In the genomic region with DNA sequence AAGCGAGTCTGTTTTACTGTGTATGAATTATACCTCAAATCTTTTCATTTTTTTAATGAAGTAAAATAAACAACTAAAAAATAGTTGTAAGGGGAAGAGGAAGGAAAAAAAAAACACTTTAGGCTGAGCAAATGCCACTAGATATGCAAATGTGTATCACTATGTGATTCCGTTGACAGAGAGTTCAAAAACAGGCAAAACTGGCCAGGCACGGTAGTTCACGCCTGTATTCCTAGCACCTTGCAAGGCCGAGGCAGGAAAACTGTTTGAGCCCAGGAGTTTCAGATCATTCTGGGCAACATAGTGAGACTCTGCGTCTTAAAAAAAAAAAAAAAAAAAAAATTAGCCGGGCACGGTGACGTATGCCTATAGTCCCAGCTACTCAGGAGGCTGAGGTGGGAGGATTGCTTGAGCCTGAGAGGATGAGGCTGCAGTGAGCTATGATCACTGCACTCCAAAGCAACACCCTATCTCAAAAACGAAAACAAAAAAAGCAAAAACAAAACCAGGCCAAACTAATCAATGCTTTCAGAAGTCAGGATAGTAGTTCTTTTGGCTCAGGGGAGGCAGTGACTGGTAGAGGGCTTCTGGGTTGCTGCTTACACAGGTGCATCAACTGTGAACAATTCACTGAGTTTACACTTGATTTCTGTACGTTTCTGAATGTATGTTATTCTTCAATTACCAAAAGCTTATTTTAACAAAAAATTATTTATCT, we compare ENCODE assay signal across 1 cellular context.
TF ChIP-seq lines count a peak whose summit lies in the region.

No MANE protein-coding gene starts in this region.

TF ChIP-seq in GM12878, 131 proteins besides CTCF, POLR2A, EP300 and RAD21:
- peak; percentile 73 for TF ChIP-seq ATF7 (IDR thresholded peaks at IDR 0.05; ENCODE audit: low read depth)
- TF ChIP-seq, protein P1, sequence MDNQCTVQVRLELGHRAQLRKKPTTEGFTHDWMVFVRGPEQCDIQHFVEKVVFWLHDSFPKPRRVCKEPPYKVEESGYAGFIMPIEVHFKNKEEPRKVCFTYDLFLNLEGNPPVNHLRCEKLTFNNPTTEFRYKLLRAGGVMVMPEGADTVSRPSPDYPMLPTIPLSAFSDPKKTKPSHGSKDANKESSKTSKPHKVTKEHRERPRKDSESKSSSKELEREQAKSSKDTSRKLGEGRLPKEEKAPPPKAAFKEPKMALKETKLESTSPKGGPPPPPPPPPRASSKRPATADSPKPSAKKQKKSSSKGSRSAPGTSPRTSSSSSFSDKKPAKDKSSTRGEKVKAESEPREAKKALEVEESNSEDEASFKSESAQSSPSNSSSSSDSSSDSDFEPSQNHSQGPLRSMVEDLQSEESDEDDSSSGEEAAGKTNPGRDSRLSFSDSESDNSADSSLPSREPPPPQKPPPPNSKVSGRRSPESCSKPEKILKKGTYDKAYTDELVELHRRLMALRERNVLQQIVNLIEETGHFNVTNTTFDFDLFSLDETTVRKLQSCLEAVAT (IDR thresholded peaks at IDR 0.05), result peak; percentile 99
- no peak for TF ChIP-seq MYB (IDR thresholded peaks at IDR 0.05; ENCODE audit: borderline replicate concordance, low read depth, low read length)
- 0 out of 2 replicates have a peak, but pooled peaks have one; percentile 40 for TF ChIP-seq IRF4 (IDR thresholded peaks at IDR 0.05; ENCODE audit: low read depth, low read length)
- TF ChIP-seq EGR1 (IDR thresholded peaks at IDR 0.05; ENCODE audit: borderline replicate concordance in 1 of 2, low read depth in 2 of 2, low read length in 2 of 2), result no peak
- TF ChIP-seq ZNF687 (IDR thresholded peaks at IDR 0.05), result no peak
- no peak for TF ChIP-seq ZSCAN29 (IDR thresholded peaks at IDR 0.05)
- TF ChIP-seq RB1 (IDR thresholded peaks at IDR 0.05; ENCODE audit: borderline replicate concordance), result no peak
- TF ChIP-seq SRF (IDR thresholded peaks at IDR 0.05; ENCODE audit: low read depth in 2 of 2, low read length in 2 of 2), result peak in 1 of 2 experiments; percentile 80; a peak in 2 of 4 replicates
- no peak for TF ChIP-seq BRCA1 (IDR thresholded peaks at IDR 0.05; ENCODE audit: low read depth, low read length)
- no peak for TF ChIP-seq NFXL1 (IDR thresholded peaks at IDR 0.05; ENCODE audit: borderline replicate concordance)
- no peak for TF ChIP-seq POU2F2 (IDR thresholded peaks at IDR 0.05; ENCODE audit: borderline replicate concordance, low read depth, low read length)
- 0 out of 2 replicates have a peak, but pooled peaks have one; percentile 22 for TF ChIP-seq WRNIP1 (IDR thresholded peaks at IDR 0.05; ENCODE audit: borderline replicate concordance, low read depth, low read length)
- TF ChIP-seq NR2C1 (IDR thresholded peaks at IDR 0.05), result no peak
- no peak for TF ChIP-seq SIX5 (IDR thresholded peaks at IDR 0.05; ENCODE audit: low read depth, low read length, severe bottlenecking)
- TF ChIP-seq ZNF592 (IDR thresholded peaks at IDR 0.05), result no peak
- no peak for TF ChIP-seq ASH2L (IDR thresholded peaks at IDR 0.05; ENCODE audit: borderline replicate concordance, low read depth)
- TF ChIP-seq, protein P2, sequence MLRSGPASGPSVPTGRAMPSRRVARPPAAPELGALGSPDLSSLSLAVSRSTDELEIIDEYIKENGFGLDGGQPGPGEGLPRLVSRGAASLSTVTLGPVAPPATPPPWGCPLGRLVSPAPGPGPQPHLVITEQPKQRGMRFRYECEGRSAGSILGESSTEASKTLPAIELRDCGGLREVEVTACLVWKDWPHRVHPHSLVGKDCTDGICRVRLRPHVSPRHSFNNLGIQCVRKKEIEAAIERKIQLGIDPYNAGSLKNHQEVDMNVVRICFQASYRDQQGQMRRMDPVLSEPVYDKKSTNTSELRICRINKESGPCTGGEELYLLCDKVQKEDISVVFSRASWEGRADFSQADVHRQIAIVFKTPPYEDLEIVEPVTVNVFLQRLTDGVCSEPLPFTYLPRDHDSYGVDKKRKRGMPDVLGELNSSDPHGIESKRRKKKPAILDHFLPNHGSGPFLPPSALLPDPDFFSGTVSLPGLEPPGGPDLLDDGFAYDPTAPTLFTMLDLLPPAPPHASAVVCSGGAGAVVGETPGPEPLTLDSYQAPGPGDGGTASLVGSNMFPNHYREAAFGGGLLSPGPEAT (IDR thresholded peaks at IDR 0.05; ENCODE audit: low read depth), result 0 out of 2 replicates have a peak, but pooled peaks have one; percentile 15
- TF ChIP-seq CREB1 (IDR thresholded peaks at IDR 0.05; ENCODE audit: low read depth), result 0 out of 2 replicates have a peak, but pooled peaks have one; percentile 17
- no peak for TF ChIP-seq RAD51 (IDR thresholded peaks at IDR 0.05)
- peak; percentile 60 for TF ChIP-seq NBN (IDR thresholded peaks at IDR 0.05)
- no peak for TF ChIP-seq SMAD5 (IDR thresholded peaks at IDR 0.05; ENCODE audit: low read depth)
- TF ChIP-seq, protein P3, sequence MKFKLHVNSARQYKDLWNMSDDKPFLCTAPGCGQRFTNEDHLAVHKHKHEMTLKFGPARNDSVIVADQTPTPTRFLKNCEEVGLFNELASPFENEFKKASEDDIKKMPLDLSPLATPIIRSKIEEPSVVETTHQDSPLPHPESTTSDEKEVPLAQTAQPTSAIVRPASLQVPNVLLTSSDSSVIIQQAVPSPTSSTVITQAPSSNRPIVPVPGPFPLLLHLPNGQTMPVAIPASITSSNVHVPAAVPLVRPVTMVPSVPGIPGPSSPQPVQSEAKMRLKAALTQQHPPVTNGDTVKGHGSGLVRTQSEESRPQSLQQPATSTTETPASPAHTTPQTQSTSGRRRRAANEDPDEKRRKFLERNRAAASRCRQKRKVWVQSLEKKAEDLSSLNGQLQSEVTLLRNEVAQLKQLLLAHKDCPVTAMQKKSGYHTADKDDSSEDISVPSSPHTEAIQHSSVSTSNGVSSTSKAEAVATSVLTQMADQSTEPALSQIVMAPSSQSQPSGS (IDR thresholded peaks at IDR 0.05; ENCODE audit: low read length), result peak; percentile 57; the same call in 1 of the 2 replicates
- TF ChIP-seq CBFB (IDR thresholded peaks at IDR 0.05; ENCODE audit: low read depth), result no peak
